Comparison of ENCODE assay signal across 11 cellular contexts in genomic region chr4:165343353-165344191, GRCh38. TPM values are rescaled to one million over a fixed set of nuclear protein-coding genes. Genes with fewer than 3 reads are reported as not detected.
A peak's percentile ranks its signal among the peaks of the same experiment; 100 is the strongest.
DNase-seq lines count a peak whose midpoint lies in the region; ATAC-seq and TF ChIP-seq lines count a peak whose summit lies in the region.
"Had no signal": no experiment of that assay in that cellular context is flagged by ENCODE, and none has a peak within 500 bp of the region (broad histone marks: within the 10 kb centered on the region; RNA-seq: fewer than 3 reads in every experiment).

No MANE protein-coding gene starts in this region.

- TF ChIP-seq CTCF in body of pancreas (IDR thresholded peaks at IDR 0.05) (peak in 3 of 7 experiments; percentile 15 to 49 (median 25)), neural crest cell (conservative IDR thresholded peaks at IDR 0.05) (peak; percentile 43)

- peaks cover 6% of the 10 kb centered on the region for H3K4me1 ChIP-seq in body of pancreas
- H3K4me1 ChIP-seq: suprapubic skin had no signal

- no peaks in the 10 kb centered on the region for H3K27me3 Mint-ChIP-seq in neural crest cell (ENCODE audit: low read depth)

- 59 to 76% methylated on average over 13 of the region's 13 CpGs for WGBS in body of pancreas, 2 donors

- no peak overlapping the region for H3K4me3 Mint-ChIP-seq in neural crest cell

- H3K36me3 Mint-ChIP-seq in neural crest cell (ENCODE audit: low read depth) = peaks cover 10% of the 10 kb centered on the region

- intact Hi-C loops in body of pancreas (cut with DNase I) = no loop called here

- no peak overlapping the region for H3K4me3 ChIP-seq in body of pancreas
- H3K4me3 ChIP-seq: suprapubic skin had no signal

- no peaks in the 10 kb centered on the region for H3K9me3 Mint-ChIP-seq in neural crest cell

- TF ChIP-seq POLR2A in body of pancreas (IDR thresholded peaks at IDR 0.05) = no peak

- H3K27ac ChIP-seq in body of pancreas = no peak overlapping the region
- H3K27ac ChIP-seq: suprapubic skin had no signal

- peaks cover 5% of the 10 kb centered on the region for H3K4me1 Mint-ChIP-seq in neural crest cell

- DNase-seq in NCI-H1417 (lab: John Stamatoyannopoulos, UW) = peak; percentile 16 to 71 (median 35)
- no peak for DNase-seq in NCI-H1417 treated with DMSO at 0.1 percent for 48 hours (lab: John Stamatoyannopoulos, UW)
- DNase-seq in LoVo (ENCODE audit: low spot score) = peak; percentile 14
- no peak for DNase-seq in body of pancreas
- no peak for DNase-seq in neural crest cell (ENCODE audit: low read depth, low spot score)
- DNase-seq in putamen (ENCODE audit: low spot score) = no peak
- DNase-seq: MV-4-11 had no signal

- H3K27me3 ChIP-seq in body of pancreas = no peaks in the 10 kb centered on the region
- H3K27me3 ChIP-seq: suprapubic skin had no signal

- no peak overlapping the region for H3K27ac Mint-ChIP-seq in neural crest cell (ENCODE audit: unreplicated experiment)

- H3K9me3 ChIP-seq in body of pancreas = no peaks in the 10 kb centered on the region
- H3K9me3 ChIP-seq: suprapubic skin had no signal

- H3K36me3 ChIP-seq in body of pancreas (replicated peaks in 1 of 2; ENCODE audit: insufficient read depth in 1 of 2, low read depth in 2 of 2) = peaks cover 3 to 8% of the 10 kb centered on the region in 2 donors

- ATAC-seq in body of pancreas = peak; percentile 42
- no peak for ATAC-seq in GM21515 (IDR thresholded peaks at IDR 0.05; ENCODE audit: unreplicated experiment)
- no peak for ATAC-seq in HG03095 (IDR thresholded peaks at IDR 0.05; ENCODE audit: unreplicated experiment)
- ATAC-seq: sciatic nerve had no signal

RNA-seq across cellular contexts. Expression of gene MSMO1, which starts 16.1 kb away (rescaled TPM):
- total RNA-seq in body of pancreas (10 to 100 TPM; 16.1 to 22.1 TPM), neural crest cell (139 and 147 TPM in 2 replicates)

RNA-seq across cellular contexts. Expression of gene CPE, which starts 35.2 kb away (rescaled TPM):
- total RNA-seq in body of pancreas (100 to 1,000 TPM in 1 of 2 donors, 10 to 100 TPM in 1; 71.6 to 108 TPM), neural crest cell (65.2 and 68.8 TPM in 2 replicates)

Comparison
In these comparisons a context has a peak if more than half of its experiments do, and no peak if none do; other contexts are left out.
1. DNase-seq: peak in NCI-H1417 (3 of 3) and LoVo (single experiment); none in NCI-H1417 treated with DMSO at 0.1 percent for 48 hours (single experiment), body of pancreas (0 of 4), neural crest cell (single experiment) and putamen (single experiment).